In the genomic region with DNA sequence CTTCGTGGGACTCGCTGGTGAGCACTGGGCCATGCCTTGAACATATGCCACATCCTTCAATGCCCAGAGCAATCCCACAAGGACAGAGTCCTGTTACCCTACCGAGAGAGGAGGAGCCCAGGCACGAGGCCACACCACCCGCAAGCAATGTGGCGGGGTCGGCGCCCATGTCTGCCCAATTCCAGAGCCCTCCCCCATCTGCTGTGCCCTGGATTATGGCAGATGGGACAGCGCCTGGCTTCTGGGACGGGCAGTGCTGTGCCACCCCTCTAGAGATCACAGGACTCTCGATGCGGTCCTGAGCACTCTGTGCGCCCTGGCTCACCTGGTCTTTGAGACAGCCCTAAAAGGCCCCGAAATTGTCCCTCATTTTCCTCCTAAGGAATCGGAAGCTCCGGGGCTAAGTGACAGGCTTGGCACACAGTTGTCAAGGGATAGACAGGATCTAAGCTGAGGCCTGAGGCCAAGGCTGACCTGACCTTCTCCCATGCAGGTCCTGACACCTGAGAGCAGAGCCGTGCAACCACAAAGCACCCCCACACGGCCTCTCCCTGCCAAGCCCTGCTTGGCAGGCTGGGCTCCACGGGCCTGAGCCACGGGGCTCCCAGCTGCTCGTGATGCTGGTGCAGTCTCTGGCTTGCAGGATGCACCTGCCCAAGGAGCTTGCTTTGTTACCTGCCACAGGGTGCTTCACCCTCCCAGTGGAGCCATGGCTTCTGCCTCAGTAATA, we compare ENCODE assay signal across 1 cellular context.
TF ChIP-seq lines count a peak whose summit lies in the region.

No MANE protein-coding gene starts in this region.

TF ChIP-seq in GM12878, 131 proteins besides CTCF, POLR2A, EP300 and RAD21 (continued from another document):
- TF ChIP-seq, protein P1, sequence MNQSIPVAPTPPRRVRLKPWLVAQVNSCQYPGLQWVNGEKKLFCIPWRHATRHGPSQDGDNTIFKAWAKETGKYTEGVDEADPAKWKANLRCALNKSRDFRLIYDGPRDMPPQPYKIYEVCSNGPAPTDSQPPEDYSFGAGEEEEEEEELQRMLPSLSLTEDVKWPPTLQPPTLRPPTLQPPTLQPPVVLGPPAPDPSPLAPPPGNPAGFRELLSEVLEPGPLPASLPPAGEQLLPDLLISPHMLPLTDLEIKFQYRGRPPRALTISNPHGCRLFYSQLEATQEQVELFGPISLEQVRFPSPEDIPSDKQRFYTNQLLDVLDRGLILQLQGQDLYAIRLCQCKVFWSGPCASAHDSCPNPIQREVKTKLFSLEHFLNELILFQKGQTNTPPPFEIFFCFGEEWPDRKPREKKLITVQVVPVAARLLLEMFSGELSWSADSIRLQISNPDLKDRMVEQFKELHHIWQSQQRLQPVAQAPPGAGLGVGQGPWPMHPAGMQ (IDR thresholded peaks at IDR 0.05; ENCODE audit: borderline replicate concordance) = no peak
- TF ChIP-seq FOS (IDR thresholded peaks at IDR 0.05; ENCODE audit: borderline replicate concordance, extremely low read depth, insufficient read length) (no peak), RELA (IDR thresholded peaks at IDR 0.05; ENCODE audit: borderline replicate concordance, partially characterized antibody) (no peak), RFX5 (IDR thresholded peaks at IDR 0.05; ENCODE audit: low read depth, low read length) (no peak), CREB1 (IDR thresholded peaks at IDR 0.05; ENCODE audit: low read depth) (no peak), ZNF274 (IDR thresholded peaks at IDR 0.05; ENCODE audit: insufficient read depth, insufficient read length) (no peak), ZNF207 (IDR thresholded peaks at IDR 0.05; ENCODE audit: borderline replicate concordance) (no peak), FOXK2 (IDR thresholded peaks at IDR 0.05) (no peak), ZNF384 (IDR thresholded peaks at IDR 0.05; ENCODE audit: borderline replicate concordance, low read depth, low read length) (no peak), HDAC2 (IDR thresholded peaks at IDR 0.05) (no peak), ETV6 (conservative IDR thresholded peaks at IDR 0.05 in 1 of 2, IDR thresholded peaks at IDR 0.05 in 1 of 2; ENCODE audit: borderline replicate concordance in 1 of 2, low read depth in 1 of 2) (no peak), PAX8 (IDR thresholded peaks at IDR 0.05) (no peak), SP1 (IDR thresholded peaks at IDR 0.05; ENCODE audit: low read depth, low read length) (no peak), BACH1 (IDR thresholded peaks at IDR 0.05; ENCODE audit: borderline replicate concordance) (no peak)
- TF ChIP-seq, protein P2, sequence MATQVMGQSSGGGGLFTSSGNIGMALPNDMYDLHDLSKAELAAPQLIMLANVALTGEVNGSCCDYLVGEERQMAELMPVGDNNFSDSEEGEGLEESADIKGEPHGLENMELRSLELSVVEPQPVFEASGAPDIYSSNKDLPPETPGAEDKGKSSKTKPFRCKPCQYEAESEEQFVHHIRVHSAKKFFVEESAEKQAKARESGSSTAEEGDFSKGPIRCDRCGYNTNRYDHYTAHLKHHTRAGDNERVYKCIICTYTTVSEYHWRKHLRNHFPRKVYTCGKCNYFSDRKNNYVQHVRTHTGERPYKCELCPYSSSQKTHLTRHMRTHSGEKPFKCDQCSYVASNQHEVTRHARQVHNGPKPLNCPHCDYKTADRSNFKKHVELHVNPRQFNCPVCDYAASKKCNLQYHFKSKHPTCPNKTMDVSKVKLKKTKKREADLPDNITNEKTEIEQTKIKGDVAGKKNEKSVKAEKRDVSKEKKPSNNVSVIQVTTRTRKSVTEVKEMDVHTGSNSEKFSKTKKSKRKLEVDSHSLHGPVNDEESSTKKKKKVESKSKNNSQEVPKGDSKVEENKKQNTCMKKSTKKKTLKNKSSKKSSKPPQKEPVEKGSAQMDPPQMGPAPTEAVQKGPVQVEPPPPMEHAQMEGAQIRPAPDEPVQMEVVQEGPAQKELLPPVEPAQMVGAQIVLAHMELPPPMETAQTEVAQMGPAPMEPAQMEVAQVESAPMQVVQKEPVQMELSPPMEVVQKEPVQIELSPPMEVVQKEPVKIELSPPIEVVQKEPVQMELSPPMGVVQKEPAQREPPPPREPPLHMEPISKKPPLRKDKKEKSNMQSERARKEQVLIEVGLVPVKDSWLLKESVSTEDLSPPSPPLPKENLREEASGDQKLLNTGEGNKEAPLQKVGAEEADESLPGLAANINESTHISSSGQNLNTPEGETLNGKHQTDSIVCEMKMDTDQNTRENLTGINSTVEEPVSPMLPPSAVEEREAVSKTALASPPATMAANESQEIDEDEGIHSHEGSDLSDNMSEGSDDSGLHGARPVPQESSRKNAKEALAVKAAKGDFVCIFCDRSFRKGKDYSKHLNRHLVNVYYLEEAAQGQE (IDR thresholded peaks at IDR 0.05; ENCODE audit: low read depth, low read length) = no peak
- TF ChIP-seq, protein P3, sequence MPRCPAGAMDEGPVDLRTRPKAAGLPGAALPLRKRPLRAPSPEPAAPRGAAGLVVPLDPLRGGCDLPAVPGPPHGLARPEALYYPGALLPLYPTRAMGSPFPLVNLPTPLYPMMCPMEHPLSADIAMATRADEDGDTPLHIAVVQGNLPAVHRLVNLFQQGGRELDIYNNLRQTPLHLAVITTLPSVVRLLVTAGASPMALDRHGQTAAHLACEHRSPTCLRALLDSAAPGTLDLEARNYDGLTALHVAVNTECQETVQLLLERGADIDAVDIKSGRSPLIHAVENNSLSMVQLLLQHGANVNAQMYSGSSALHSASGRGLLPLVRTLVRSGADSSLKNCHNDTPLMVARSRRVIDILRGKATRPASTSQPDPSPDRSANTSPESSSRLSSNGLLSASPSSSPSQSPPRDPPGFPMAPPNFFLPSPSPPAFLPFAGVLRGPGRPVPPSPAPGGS (IDR thresholded peaks at IDR 0.05; ENCODE audit: borderline replicate concordance, insufficient read depth, low read depth, low read length, poor library complexity, severe bottlenecking) = no peak
TF ChIP-seq in GM12878: peak in this region for 0.
